20 cellular contexts compared by ENCODE assay signal in the genomic region with DNA sequence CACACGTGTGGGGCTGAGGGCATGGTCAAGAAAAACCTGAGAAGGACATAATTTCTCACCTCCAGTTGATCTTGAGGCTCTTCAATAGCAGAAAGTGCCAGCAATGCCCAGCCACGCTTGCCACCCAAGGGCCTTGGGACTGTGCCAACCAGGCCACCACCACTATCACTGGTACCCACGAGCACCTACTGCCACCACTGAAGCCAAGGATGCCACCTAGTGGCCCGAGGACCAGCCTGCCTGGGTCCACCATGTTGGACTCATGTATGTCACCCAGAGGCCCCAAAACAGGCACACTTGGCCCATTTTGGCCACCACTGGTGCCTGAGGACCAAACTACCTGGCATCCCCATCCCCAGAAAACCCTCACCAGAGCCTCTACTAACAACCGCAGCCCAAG.
DNase-seq lines count a peak whose midpoint lies in the region; ATAC-seq and TF ChIP-seq lines count a peak whose summit lies in the region.
"Had no signal": no experiment of that assay in that cellular context is flagged by ENCODE, and none has a peak within 500 bp of the region (broad histone marks: within the 10 kb centered on the region; RNA-seq: fewer than 3 reads in every experiment).

No MANE protein-coding gene starts in this region.

- peaks cover 18% of the 10 kb centered on the region for H3K36me3 ChIP-seq in OCI-LY3 (replicated peaks; ENCODE audit: low read depth, low read length)
- H3K36me3 ChIP-seq: breast epithelium, heart right ventricle, ovary, tibial nerve had no signal

- TF ChIP-seq CTCF in GM12865 (IDR thresholded peaks at IDR 0.05; ENCODE audit: insufficient read depth, low read depth, low read length, missing control alignments) (peak; percentile 55), H9 (conservative IDR thresholded peaks at IDR 0.05) (peak; percentile 60; the same call in 2 of the 3 replicates), OCI-LY3 (IDR thresholded peaks at IDR 0.05; ENCODE audit: low read depth, low read length) (peak; percentile 41), foreskin keratinocyte (conservative IDR thresholded peaks at IDR 0.05) (no peak)

- H3K4me2 ChIP-seq in H9 (ENCODE audit: insufficient read depth, insufficient read length, low read length) = no peak overlapping the region
- H3K4me2 ChIP-seq in OCI-LY3 (ENCODE audit: low read length) = no peak overlapping the region
- H3K4me2 ChIP-seq: smooth muscle cell had no signal

- no peak overlapping the region for H3K27ac Mint-ChIP-seq in H9
- H3K27ac Mint-ChIP-seq: activated naive CD8-positive, alpha-beta T cell treated with anti-CD3 and anti-CD28 coated beads, Interleukin-2, amount 10 ng/mL, durations not matched to agents 7 days and 5 days; activated T-cell treated with anti-CD3 and anti-CD28 coated beads, Interleukin-2, amount 50 U/mL, for 24 hours; stimulated activated effector memory CD8-positive, alpha-beta T cell treated with anti-CD3 and anti-CD28 coated beads, Interleukin-12 subunit alpha, Interleukin-12 subunit beta, amount 100 ng/mL, for 72 hours had no signal

- no peak overlapping the region for H2BK120ac ChIP-seq in H9 (ENCODE audit: low read depth, low read length, poor library complexity, severe bottlenecking)

- H3K9me3 Mint-ChIP-seq in H9 = peaks cover 8 to 14% of the 10 kb centered on the region in 2 experiments

- no peak overlapping the region for H3T11ph ChIP-seq in H9 (ENCODE audit: low read length)

- no peaks in the 10 kb centered on the region for H3K27me3 ChIP-seq in H9 (ENCODE audit: insufficient read depth, low read length)
- no peaks in the 10 kb centered on the region for H3K27me3 ChIP-seq in OCI-LY3 (ENCODE audit: low read depth, low read length)
- H3K27me3 ChIP-seq in foreskin keratinocyte = no peaks in the 10 kb centered on the region
- H3K27me3 ChIP-seq: breast epithelium, heart right ventricle, ovary, tibial nerve had no signal

- H3K4me3 Mint-ChIP-seq in H9 = no peak overlapping the region
- H3K4me3 Mint-ChIP-seq: activated naive CD8-positive, alpha-beta T cell treated with anti-CD3 and anti-CD28 coated beads, Interleukin-2, amount 10 ng/mL, durations not matched to agents 7 days and 5 days; activated T-cell treated with anti-CD3 and anti-CD28 coated beads, Interleukin-2, amount 50 U/mL, for 24 hours; stimulated activated effector memory CD8-positive, alpha-beta T cell treated with anti-CD3 and anti-CD28 coated beads, Interleukin-12 subunit alpha, Interleukin-12 subunit beta, amount 100 ng/mL, for 72 hours had no signal

- no peaks in the 10 kb centered on the region for H3K4me1 Mint-ChIP-seq in H9
- H3K4me1 Mint-ChIP-seq: activated naive CD8-positive, alpha-beta T cell treated with anti-CD3 and anti-CD28 coated beads, Interleukin-2, amount 10 ng/mL, durations not matched to agents 7 days and 5 days; stimulated activated effector memory CD8-positive, alpha-beta T cell treated with anti-CD3 and anti-CD28 coated beads, Interleukin-12 subunit alpha, Interleukin-12 subunit beta, amount 100 ng/mL, for 72 hours had no signal

- no peak overlapping the region for H3K4ac ChIP-seq in H9 (ENCODE audit: low read depth, low read length)

- H4K5ac ChIP-seq in H9 (ENCODE audit: insufficient read length, low read depth, low read length) = no peak overlapping the region

- H3K27me3 Mint-ChIP-seq in H9 (ENCODE audit: low read depth) = no peaks in the 10 kb centered on the region
- H3K27me3 Mint-ChIP-seq: activated naive CD8-positive, alpha-beta T cell treated with anti-CD3 and anti-CD28 coated beads, Interleukin-2, amount 10 ng/mL, durations not matched to agents 7 days and 5 days; activated T-cell treated with anti-CD3 and anti-CD28 coated beads, Interleukin-2, amount 50 U/mL, for 24 hours had no signal

- H3K4me3 ChIP-seq in GM12865 (ENCODE audit: low read depth, low read length) = no peak overlapping the region
- H3K4me3 ChIP-seq in OCI-LY3 (ENCODE audit: low read length) = no peak overlapping the region
- H3K4me3 ChIP-seq: breast epithelium, heart right ventricle, ovary, smooth muscle cell, tibial nerve had no signal

- H2AFZ ChIP-seq in H9 (ENCODE audit: low read length) = no peak overlapping the region
- no peak overlapping the region for H2AFZ ChIP-seq in OCI-LY3 (ENCODE audit: low read depth, low read length)

- H3K14ac ChIP-seq in H9 (ENCODE audit: insufficient read depth, low read length) = no peak overlapping the region

- H3K56ac ChIP-seq in H9 (ENCODE audit: insufficient read length, low read depth, low read length) = no peak overlapping the region

- no peak overlapping the region for H3K23ac ChIP-seq in H9 (ENCODE audit: insufficient read length, low read depth, low read length)

- H3K79me2 ChIP-seq in H9 (ENCODE audit: insufficient read depth, low read length) = no peaks in the 10 kb centered on the region
- H3K79me2 ChIP-seq in OCI-LY3 (ENCODE audit: low read length) = no peaks in the 10 kb centered on the region

- no peaks in the 10 kb centered on the region for H3K23me2 ChIP-seq in H9 (ENCODE audit: insufficient read length, low read depth, low read length, poor library complexity, severe bottlenecking)

- H3K9me3 ChIP-seq in H9 (ENCODE audit: control insufficient read depth, low read depth, low read length) = no peaks in the 10 kb centered on the region
- peaks cover 28% of the 10 kb centered on the region; the same call in 1 of the 2 replicates for H3K9me3 ChIP-seq in OCI-LY3 (ENCODE audit: insufficient read depth, low read length)
- H3K9me3 ChIP-seq: ovary had no signal

- no peak for ATAC-seq in foreskin keratinocyte
- ATAC-seq: heart right ventricle; stimulated activated effector memory CD8-positive, alpha-beta T cell treated with anti-CD3 and anti-CD28 coated beads, Interleukin-12 subunit alpha, Interleukin-12 subunit beta, amount 100 ng/mL, for 72 hours had no signal

- H3K4me1 ChIP-seq in H9 (ENCODE audit: insufficient read depth, low read length) (no peaks in the 10 kb centered on the region), OCI-LY3 (ENCODE audit: low read length) (no peaks in the 10 kb centered on the region), foreskin keratinocyte (no peaks in the 10 kb centered on the region)
- H3K4me1 ChIP-seq: breast epithelium, heart right ventricle, tibial nerve had no signal

- no peaks in the 10 kb centered on the region for H4K20me1 ChIP-seq in H9 (ENCODE audit: control insufficient read depth, insufficient read depth, insufficient read length)
- no peaks in the 10 kb centered on the region for H4K20me1 ChIP-seq in OCI-LY3 (ENCODE audit: insufficient read depth, low read length)

- no peak overlapping the region for H3K18ac ChIP-seq in H9 (ENCODE audit: insufficient read length, low read depth, low read length)

- no peak overlapping the region for H4K8ac ChIP-seq in H9 (replicated peaks; ENCODE audit: insufficient read length, low read depth, low read length)

- peaks cover 0 to 19% (median 7%) of the 10 kb centered on the region in 3 experiments; a peak in 4 of 7 replicates for H3K36me3 Mint-ChIP-seq in H9 (ENCODE audit: insufficient read depth in 1 of 3, low read depth in 3 of 3)
- H3K36me3 Mint-ChIP-seq: activated naive CD8-positive, alpha-beta T cell treated with anti-CD3 and anti-CD28 coated beads, Interleukin-2, amount 10 ng/mL, durations not matched to agents 7 days and 5 days; stimulated activated effector memory CD8-positive, alpha-beta T cell treated with anti-CD3 and anti-CD28 coated beads, Interleukin-12 subunit alpha, Interleukin-12 subunit beta, amount 100 ng/mL, for 72 hours had no signal

- H3K9ac ChIP-seq in H9 (ENCODE audit: extremely low read depth, insufficient read length, low read length) (no peak overlapping the region), OCI-LY3 (ENCODE audit: low read length) (no peak overlapping the region)

- no peak overlapping the region for H3K27ac ChIP-seq in H9 (ENCODE audit: insufficient read length, low read depth, low read length)
- H3K27ac ChIP-seq in OCI-LY3 (ENCODE audit: low read length) = no peak overlapping the region
- no peak overlapping the region for H3K27ac ChIP-seq in foreskin keratinocyte
- H3K27ac ChIP-seq: breast epithelium, heart right ventricle, ovary, tibial nerve had no signal

- DNase-seq in GM12865 (ENCODE audit: low read depth) (peak; percentile 65), H9 (peak; percentile 46), iPS-NIHi7 (ENCODE audit: extremely low spot score) (peak; percentile 43), SHP77 treated with DMSO at 0.1 percent for 48 hours (lab: John Stamatoyannopoulos, UW) (no peak), foreskin keratinocyte (no peak), DMS153 treated with DMSO at 0.1 percent for 48 hours (lab: John Stamatoyannopoulos, UW; ENCODE audit: unreplicated experiment) (no peak)
- DNase-seq: activated CD4-positive, alpha-beta T cell treated with anti-CD3 and anti-CD28 coated beads for 48 hours; activated naive CD8-positive, alpha-beta T cell treated with anti-CD3 and anti-CD28 coated beads, Interleukin-2, amount 10 ng/mL, durations not matched to agents 7 days and 5 days; activated T-cell treated with anti-CD3 and anti-CD28 coated beads, Interleukin-2, amount 50 U/mL, for 24 hours; C1 segment of cervical spinal cord; dermis blood vessel endothelial cell; heart right ventricle; NCI-H1930; NCI-H526 treated with DMSO at 0.1 percent for 48 hours; ovary had no signal

- no peak overlapping the region for H2BK20ac ChIP-seq in H9 (ENCODE audit: low read depth, low read length, poor library complexity, severe bottlenecking)

- H2BK5ac ChIP-seq in H9 (ENCODE audit: insufficient read length, low read length) = no peak overlapping the region

- no peak overlapping the region for H2BK15ac ChIP-seq in H9 (ENCODE audit: low read depth, low read length)

- H2BK12ac ChIP-seq in H9 (ENCODE audit: insufficient read length, low read depth, low read length) = no peak overlapping the region

- no peaks in the 10 kb centered on the region for H3K79me1 ChIP-seq in H9 (ENCODE audit: insufficient read depth, low read depth, low read length, poor library complexity, severe bottlenecking)

- no peak overlapping the region for H4K91ac ChIP-seq in H9 (ENCODE audit: insufficient read length, low read depth, low read length)

- no CpG with 5 or more reads among the region's 5 CpGs for WGBS in H9 (ENCODE audit: extremely low coverage, insufficient read length, low lambda C conversion rate)

- no peak overlapping the region for H2AK5ac ChIP-seq in H9 (ENCODE audit: insufficient read length, low read length)

Comparison
In these comparisons a context has a peak if more than half of its experiments do, and no peak if none do; other contexts are left out.
1. DNase-seq: peak in GM12865 (single experiment), H9 (single experiment) and iPS-NIHi7 (single experiment); none in SHP77 treated with DMSO at 0.1 percent for 48 hours (single experiment), foreskin keratinocyte (0 of 2) and DMS153 treated with DMSO at 0.1 percent for 48 hours (single experiment).